Comparison of ENCODE assay signal across 19 cellular contexts in genomic region chr20:63084563-63084927, GRCh38.
"Had no signal": no experiment of that assay in that cellular context is flagged by ENCODE, and none has a peak within 500 bp of the region (broad histone marks: within the 10 kb centered on the region; RNA-seq: fewer than 3 reads in every experiment).

No MANE protein-coding gene starts in this region.

- ATAC-seq: activated CD8-positive, alpha-beta T cell treated with anti-CD3 and anti-CD28 coated beads for 36 hours; activated T-cell treated with anti-CD3 and anti-CD28 coated beads, Interleukin-2, amount 50 U/mL, for 72 hours; naive thymus-derived CD4-positive, alpha-beta T cell; stimulated activated naive CD8-positive, alpha-beta T cell treated with anti-CD3 and anti-CD28 coated beads, Interleukin-15, amount 100 ng/mL, for 72 hours had no signal

- H3K4me3 Mint-ChIP-seq: activated B cell treated with CpG ODN at 0.5 μM for 24 hours; activated CD8-positive, alpha-beta T cell treated with anti-CD3 and anti-CD28 coated beads for 36 hours; activated T-cell treated with anti-CD3 and anti-CD28 coated beads, Interleukin-2, amount 50 U/mL, for 72 hours; naive thymus-derived CD4-positive, alpha-beta T cell; stimulated activated naive CD8-positive, alpha-beta T cell treated with anti-CD3 and anti-CD28 coated beads, Interleukin-15, amount 100 ng/mL, for 72 hours had no signal

- H3K27ac ChIP-seq: adrenal gland, cardiac muscle cell, esophagus muscularis mucosa, neutrophil, testis, upper lobe of left lung had no signal

- DNase-seq: activated B cell treated with CpG ODN at 0.5 μM for 24 hours; activated CD4-positive, alpha-beta T cell treated with anti-CD3 and anti-CD28 coated beads for 48 hours; activated CD8-positive, alpha-beta memory T cell treated with anti-CD3 and anti-CD28 coated beads, Interleukin-2, amount 50 U/mL, for 48 hours; activated CD8-positive, alpha-beta T cell treated with anti-CD3 and anti-CD28 coated beads for 36 hours; activated gamma-delta T cell; activated T-cell treated with anti-CD3 and anti-CD28 coated beads, Interleukin-2, amount 50 U/mL, for 72 hours; hippocampal formation; naive thymus-derived CD4-positive, alpha-beta T cell; retina; small intestine; stimulated activated naive CD8-positive, alpha-beta T cell treated with anti-CD3 and anti-CD28 coated beads, Interleukin-15, amount 100 ng/mL, for 72 hours; SW 1271; testis had no signal

- H3K36me3 Mint-ChIP-seq: naive thymus-derived CD4-positive, alpha-beta T cell had no signal

- H3K4me1 ChIP-seq: adrenal gland, esophagus muscularis mucosa, testis, upper lobe of left lung had no signal

- H3K27ac Mint-ChIP-seq: activated B cell treated with CpG ODN at 0.5 μM for 24 hours; activated CD8-positive, alpha-beta T cell treated with anti-CD3 and anti-CD28 coated beads for 36 hours; activated T-cell treated with anti-CD3 and anti-CD28 coated beads, Interleukin-2, amount 50 U/mL, for 72 hours; naive thymus-derived CD4-positive, alpha-beta T cell; stimulated activated naive CD8-positive, alpha-beta T cell treated with anti-CD3 and anti-CD28 coated beads, Interleukin-15, amount 100 ng/mL, for 72 hours had no signal

- H3K9me3 ChIP-seq: adrenal gland, neutrophil, testis had no signal

- H3K4me3 ChIP-seq: adrenal gland, cardiac muscle cell, esophagus muscularis mucosa, lung, testis, upper lobe of left lung had no signal

- H3K4me1 Mint-ChIP-seq: activated B cell treated with CpG ODN at 0.5 μM for 24 hours had no signal

- H3K9me3 Mint-ChIP-seq: activated T-cell treated with anti-CD3 and anti-CD28 coated beads, Interleukin-2, amount 50 U/mL, for 72 hours had no signal

- H3K27me3 ChIP-seq: testis, upper lobe of left lung had no signal

- H3K36me3 ChIP-seq: adrenal gland, cardiac muscle cell, esophagus muscularis mucosa, neutrophil, upper lobe of left lung had no signal
